Comparison of ENCODE assay signal across 7 cellular contexts in the genomic region with DNA sequence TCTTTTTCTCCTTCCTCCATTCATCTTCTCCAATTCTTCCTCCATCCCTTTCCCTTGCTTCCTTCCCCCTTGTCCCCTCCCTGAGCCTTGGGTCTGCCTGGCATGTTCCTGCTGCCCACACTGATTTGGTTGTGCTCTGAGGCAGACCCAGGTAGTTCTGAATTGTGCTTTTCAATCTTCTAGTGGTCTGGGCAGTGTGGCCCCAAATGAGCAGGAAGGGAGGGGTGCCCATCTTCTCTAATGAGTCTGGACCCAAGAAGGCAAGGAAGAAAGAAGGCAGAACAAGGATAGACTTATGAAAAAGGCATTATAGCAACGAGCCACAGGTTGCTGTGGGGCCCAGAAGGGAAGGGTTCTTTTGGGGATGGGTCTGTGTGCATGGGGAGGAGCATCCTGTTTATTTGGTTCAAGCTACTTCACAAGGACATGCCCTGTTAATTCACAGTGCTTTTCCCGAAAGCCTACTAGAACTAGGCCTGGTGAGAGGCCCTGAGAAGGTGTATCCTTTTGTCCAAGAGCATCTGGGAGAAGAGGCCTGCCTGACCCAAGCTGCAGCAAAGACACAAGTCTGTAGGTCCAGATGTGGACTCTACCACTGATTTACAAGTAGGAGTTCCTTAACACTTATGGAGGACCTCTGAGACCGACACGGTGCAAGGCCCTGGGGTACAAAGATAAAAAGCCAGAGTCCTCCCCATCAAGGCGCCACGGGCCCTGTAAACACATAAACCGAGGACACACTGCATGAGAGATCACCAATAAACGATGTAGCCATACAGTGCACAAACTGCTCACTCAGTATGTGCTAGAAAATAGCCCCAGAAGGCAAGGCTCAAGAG. TPM values are rescaled to one million over a fixed set of nuclear protein-coding genes. Genes with fewer than 3 reads are reported as not detected.
DNase-seq lines count a peak whose midpoint lies in the region; ATAC-seq lines count a peak whose summit lies in the region.

No MANE protein-coding gene starts in this region.

- H3K9me3 ChIP-seq in HUES48 (ENCODE audit: control insufficient read depth, insufficient read depth, low read length) (no peaks in the 10 kb centered on the region), iPS-15b (ENCODE audit: control insufficient read depth, insufficient read depth, low read length) (no peaks in the 10 kb centered on the region)

- no peak for DNase-seq in stimulated activated naive B cell treated with anti-CD40 and anti-IgM and Interleukin-4, amounts not matched to agents 10 μg/mL and 1 μg/mL and 100 μg/mL, for 72 hours
- no peak for DNase-seq in AG08395 (ENCODE audit: low spot score)
- no peak for DNase-seq in SW 1271 (lab: John Stamatoyannopoulos, UW)

- H3K9ac ChIP-seq in HUES48 (ENCODE audit: low read depth, low read length) (no peak overlapping the region), iPS-15b (ENCODE audit: low read depth, low read length) (peak overlapping the region; percentile 58)

- H3K4me3 Mint-ChIP-seq in activated T-helper 17 cell treated with anti-CD3 and anti-CD28 coated beads, Interleukin-2, amount 50 U/mL, for 72 hours, result peak overlapping the region; percentile 87
- peak overlapping the region; percentile 85 for H3K4me3 Mint-ChIP-seq in stimulated activated naive B cell treated with anti-CD40 and anti-IgM and Interleukin-4, amounts not matched to agents 10 μg/mL and 1 μg/mL and 100 μg/mL, for 72 hours

- no peak for ATAC-seq in activated T-helper 17 cell treated with anti-CD3 and anti-CD28 coated beads, Interleukin-2, amount 50 U/mL, for 72 hours (replicated peaks)
- ATAC-seq in stimulated activated naive B cell treated with anti-CD40 and anti-IgM and Interleukin-4, amounts not matched to agents 10 μg/mL and 1 μg/mL and 100 μg/mL, for 72 hours (replicated peaks), result no peak
- no peak for ATAC-seq in GM19463 (IDR thresholded peaks at IDR 0.05; ENCODE audit: unreplicated experiment)

- H3K27me3 Mint-ChIP-seq in activated T-helper 17 cell treated with anti-CD3 and anti-CD28 coated beads, Interleukin-2, amount 50 U/mL, for 72 hours, result no peaks in the 10 kb centered on the region
- no peaks in the 10 kb centered on the region for H3K27me3 Mint-ChIP-seq in stimulated activated naive B cell treated with anti-CD40 and anti-IgM and Interleukin-4, amounts not matched to agents 10 μg/mL and 1 μg/mL and 100 μg/mL, for 72 hours

- H3K4me3 ChIP-seq in HUES48 (ENCODE audit: low read depth, low read length) (peak overlapping the region; percentile 74), iPS-15b (ENCODE audit: low read depth, low read length) (peak overlapping the region; percentile 83)

- no peaks in the 10 kb centered on the region for H3K36me3 ChIP-seq in HUES48 (ENCODE audit: control insufficient read depth, insufficient read depth, low read length)
- H3K36me3 ChIP-seq in iPS-15b (ENCODE audit: control insufficient read depth, insufficient read depth, low read length), result no peaks in the 10 kb centered on the region

- H3K36me3 Mint-ChIP-seq in activated T-helper 17 cell treated with anti-CD3 and anti-CD28 coated beads, Interleukin-2, amount 50 U/mL, for 72 hours (ENCODE audit: low read depth), result peaks cover 31% of the 10 kb centered on the region
- peaks cover 4 to 13% of the 10 kb centered on the region in 2 donors for H3K36me3 Mint-ChIP-seq in stimulated activated naive B cell treated with anti-CD40 and anti-IgM and Interleukin-4, amounts not matched to agents 10 μg/mL and 1 μg/mL and 100 μg/mL, for 72 hours

- H3K27me3 ChIP-seq in HUES48 (ENCODE audit: control insufficient read depth, insufficient read depth, low read length), result peaks cover 7% of the 10 kb centered on the region; the same call in 1 of the 2 replicates
- H3K27me3 ChIP-seq in iPS-15b (ENCODE audit: control insufficient read depth, insufficient read depth, low read length), result peaks cover 10% of the 10 kb centered on the region

- H3K4me1 ChIP-seq in HUES48 (ENCODE audit: control insufficient read depth, insufficient read depth, low read length) (peaks cover 11% of the 10 kb centered on the region), iPS-15b (ENCODE audit: control insufficient read depth, insufficient read depth, low read length) (peaks cover 17% of the 10 kb centered on the region)

- peak overlapping the region; percentile 90 for H3K27ac Mint-ChIP-seq in activated T-helper 17 cell treated with anti-CD3 and anti-CD28 coated beads, Interleukin-2, amount 50 U/mL, for 72 hours
- H3K27ac Mint-ChIP-seq in stimulated activated naive B cell treated with anti-CD40 and anti-IgM and Interleukin-4, amounts not matched to agents 10 μg/mL and 1 μg/mL and 100 μg/mL, for 72 hours, result peak overlapping the region; percentile 70

- no peaks in the 10 kb centered on the region for H3K9me3 Mint-ChIP-seq in activated T-helper 17 cell treated with anti-CD3 and anti-CD28 coated beads, Interleukin-2, amount 50 U/mL, for 72 hours
- H3K9me3 Mint-ChIP-seq in stimulated activated naive B cell treated with anti-CD40 and anti-IgM and Interleukin-4, amounts not matched to agents 10 μg/mL and 1 μg/mL and 100 μg/mL, for 72 hours, result no peaks in the 10 kb centered on the region

- H3K4me1 Mint-ChIP-seq in activated T-helper 17 cell treated with anti-CD3 and anti-CD28 coated beads, Interleukin-2, amount 50 U/mL, for 72 hours, result peaks cover 25% of the 10 kb centered on the region
- peaks cover 31 to 51% of the 10 kb centered on the region in 2 donors for H3K4me1 Mint-ChIP-seq in stimulated activated naive B cell treated with anti-CD40 and anti-IgM and Interleukin-4, amounts not matched to agents 10 μg/mL and 1 μg/mL and 100 μg/mL, for 72 hours

- peak overlapping the region; percentile 55 for H3K27ac ChIP-seq in HUES48 (ENCODE audit: low read depth, low read length)

RNA-seq across cellular contexts. Expression of a gene that starts 1.2 kb away (rescaled TPM):
- 10 to 100 TPM; 76.9 to 96.4 TPM for total RNA-seq in activated T-helper 17 cell treated with anti-CD3 and anti-CD28 coated beads, Interleukin-2, amount 50 U/mL, for 72 hours

RNA-seq across cellular contexts. Expression of a gene that starts 35.6 kb away (rescaled TPM):
- not detected for total RNA-seq in activated T-helper 17 cell treated with anti-CD3 and anti-CD28 coated beads, Interleukin-2, amount 50 U/mL, for 72 hours
